In genomic region chr7:100705753-100706671, GRCh38 we compare ENCODE assay signal across 1 cellular context.
A peak's percentile ranks its signal among the peaks of the same experiment; 100 is the strongest.
TF ChIP-seq lines count a peak whose summit lies in the region.

Gene POP7 (plus strand): TSS chr7:100706121. CDS start chr7:100706831, 710 bp downstream.

TF ChIP-seq in HepG2, 621 proteins besides CTCF, POLR2A, EP300 and RAD21 (continued from another document and continues in another):
- peak; percentile 38 for TF ChIP-seq SKIL (CRISPR knock-in tag; IDR thresholded peaks at IDR 0.05; ENCODE audit: borderline replicate concordance)
- no peak for TF ChIP-seq RFX3 (CRISPR knock-in tag; IDR thresholded peaks at IDR 0.05)
- peak; percentile 71; the same call in 1 of the 2 replicates for TF ChIP-seq KDM3A (CRISPR knock-in tag; IDR thresholded peaks at IDR 0.05; ENCODE audit: low read depth)
- TF ChIP-seq TOE1 (CRISPR knock-in tag; IDR thresholded peaks at IDR 0.05): no peak
- no peak for TF ChIP-seq CBX1 (IDR thresholded peaks at IDR 0.05; ENCODE audit: low read depth)
- TF ChIP-seq CEBPG (CRISPR knock-in tag; IDR thresholded peaks at IDR 0.05): no peak
- no peak for TF ChIP-seq JUND (CRISPR knock-in tag; IDR thresholded peaks at IDR 0.05)
- peak; percentile 20; the same call in 1 of the 2 replicates for TF ChIP-seq SIN3A (IDR thresholded peaks at IDR 0.05; ENCODE audit: borderline replicate concordance, low read depth, low read length)
- peak; percentile 93 for TF ChIP-seq SAP130 (CRISPR knock-in tag; IDR thresholded peaks at IDR 0.05; ENCODE audit: low read depth)
- no peak for TF ChIP-seq ZNF652 (CRISPR knock-in tag; IDR thresholded peaks at IDR 0.05; ENCODE audit: borderline replicate concordance, low read depth)
- TF ChIP-seq ZNF782 (CRISPR knock-in tag; IDR thresholded peaks at IDR 0.05; ENCODE audit: borderline replicate concordance): peak; percentile 96; the same call in 1 of the 2 replicates
- TF ChIP-seq HOXA9 (CRISPR knock-in tag; IDR thresholded peaks at IDR 0.05; ENCODE audit: borderline replicate concordance): no peak
- TF ChIP-seq MTA1 (CRISPR knock-in tag; IDR thresholded peaks at IDR 0.05; ENCODE audit: borderline replicate concordance): no peak
- no peak for TF ChIP-seq NFAT5 (CRISPR knock-in tag; IDR thresholded peaks at IDR 0.05)
- TF ChIP-seq MXD3 (CRISPR knock-in tag; IDR thresholded peaks at IDR 0.05): peak; percentile 21; the same call in 1 of the 2 replicates
- 0 out of 2 replicates have a peak, but pooled peaks have one; percentile 43 for TF ChIP-seq NR0B2 (CRISPR knock-in tag; IDR thresholded peaks at IDR 0.05)
- TF ChIP-seq CEBPB (IDR thresholded peaks at IDR 0.05; ENCODE audit: borderline replicate concordance, low read depth, low read length): no peak
- no peak for TF ChIP-seq SMARCE1 (IDR thresholded peaks at IDR 0.05; ENCODE audit: borderline replicate concordance)
- no peak; the same call in 1 of the 2 replicates for TF ChIP-seq ZNF709 (CRISPR knock-in tag; IDR thresholded peaks at IDR 0.05)
- TF ChIP-seq HMGA1 (CRISPR knock-in tag; conservative IDR thresholded peaks at IDR 0.05): no peak
- TF ChIP-seq ZNF639 (CRISPR knock-in tag; conservative IDR thresholded peaks at IDR 0.05): peak; percentile 52
- TF ChIP-seq ZNF251 (CRISPR knock-in tag; IDR thresholded peaks at IDR 0.05): no peak
- peak; percentile 79 for TF ChIP-seq PHF8 (CRISPR knock-in tag; IDR thresholded peaks at IDR 0.05)
- peak; percentile 11; the same call in 1 of the 2 replicates for TF ChIP-seq GATAD2A (CRISPR knock-in tag; IDR thresholded peaks at IDR 0.05)
- TF ChIP-seq ZNF431 (CRISPR knock-in tag; IDR thresholded peaks at IDR 0.05; ENCODE audit: borderline replicate concordance, low read depth): no peak; the same call in 1 of the 2 replicates
- no peak for TF ChIP-seq ZNF205 (CRISPR knock-in tag; IDR thresholded peaks at IDR 0.05)
- no peak for TF ChIP-seq RAD51 (IDR thresholded peaks at IDR 0.05; ENCODE audit: borderline replicate concordance)
- TF ChIP-seq ZNF337 (CRISPR knock-in tag; IDR thresholded peaks at IDR 0.05; ENCODE audit: borderline replicate concordance, low read depth): no peak; the same call in 1 of the 2 replicates
- TF ChIP-seq KDM5A (IDR thresholded peaks at IDR 0.05; ENCODE audit: borderline replicate concordance, low read length): peak; percentile 79; the same call in 1 of the 2 replicates
- no peak for TF ChIP-seq SCMH1 (CRISPR knock-in tag; IDR thresholded peaks at IDR 0.05; ENCODE audit: borderline replicate concordance)
- peak; percentile 13; the same call in 1 of the 2 replicates for TF ChIP-seq ZBTB7B (CRISPR knock-in tag; IDR thresholded peaks at IDR 0.05)
- no peak; the same call in 1 of the 2 replicates for TF ChIP-seq TERF1 (CRISPR knock-in tag; IDR thresholded peaks at IDR 0.05)
- TF ChIP-seq ZBTB42 (CRISPR knock-in tag; IDR thresholded peaks at IDR 0.05): 0 out of 2 replicates have a peak, but pooled peaks have one; percentile 27
- no peak for TF ChIP-seq SOX13 (IDR thresholded peaks at IDR 0.05)
- TF ChIP-seq SOX13 (CRISPR knock-in tag; conservative IDR thresholded peaks at IDR 0.05 in 1 of 2, IDR thresholded peaks at IDR 0.05 in 1 of 2): peak in 1 of 2 experiments; percentile 45; a peak in 1 of 4 replicates
- no peak; the same call in 1 of the 2 replicates for TF ChIP-seq ZNF224 (CRISPR knock-in tag; IDR thresholded peaks at IDR 0.05)
- TF ChIP-seq ZNF691 (CRISPR knock-in tag; IDR thresholded peaks at IDR 0.05; ENCODE audit: borderline replicate concordance, low read depth): peak; percentile 29; the same call in 1 of the 2 replicates
- TF ChIP-seq LRRFIP1 (CRISPR knock-in tag; conservative IDR thresholded peaks at IDR 0.05): no peak
- no peak for TF ChIP-seq ZNF124 (CRISPR knock-in tag; IDR thresholded peaks at IDR 0.05)
- no peak for TF ChIP-seq GPN1 (CRISPR knock-in tag; IDR thresholded peaks at IDR 0.05; ENCODE audit: borderline replicate concordance)
- no peak for TF ChIP-seq ZFP36 (IDR thresholded peaks at IDR 0.05; ENCODE audit: borderline replicate concordance, low read depth, low read length, partially characterized antibody)
- no peak for TF ChIP-seq DPF2 (CRISPR knock-in tag; IDR thresholded peaks at IDR 0.05; ENCODE audit: borderline replicate concordance, low read depth)
- TF ChIP-seq CBFB (CRISPR knock-in tag; IDR thresholded peaks at IDR 0.05): 0 out of 2 replicates have a peak, but pooled peaks have one; percentile 52
- TF ChIP-seq DNMT1 (CRISPR knock-in tag; IDR thresholded peaks at IDR 0.05): no peak; the same call in none of the 2 replicates
- no peak for TF ChIP-seq DDIT3 (CRISPR knock-in tag; IDR thresholded peaks at IDR 0.05)
- no peak for TF ChIP-seq CENPX (CRISPR knock-in tag; IDR thresholded peaks at IDR 0.05)
- peak; percentile 89 for TF ChIP-seq POLR2G (IDR thresholded peaks at IDR 0.05; ENCODE audit: low read depth, low read length)
- peak; percentile 9; the same call in 1 of the 2 replicates for TF ChIP-seq PAXIP1 (CRISPR knock-in tag; conservative IDR thresholded peaks at IDR 0.05)
